1 cellular context compared by ENCODE assay signal in genomic region chr19:38929929-38930775, GRCh38.
A peak's percentile ranks its signal among the peaks of the same experiment; 100 is the strongest.
TF ChIP-seq lines count a peak whose summit lies in the region.

Gene SARS2, minus strand, starts transcription at chr19:38930763. Its CDS starts 27 bp downstream, at chr19:38930736.

TF ChIP-seq in HepG2, 621 proteins besides CTCF, POLR2A, EP300 and RAD21 (continued from another document and continues in another):
- TF ChIP-seq ZNF839 (CRISPR knock-in tag; IDR thresholded peaks at IDR 0.05; ENCODE audit: borderline replicate concordance) (no peak; the same call in 1 of the 2 replicates), ZNF232 (CRISPR knock-in tag; IDR thresholded peaks at IDR 0.05; ENCODE audit: borderline replicate concordance) (no peak; the same call in 1 of the 2 replicates), GLI4 (CRISPR knock-in tag; IDR thresholded peaks at IDR 0.05; ENCODE audit: borderline replicate concordance) (no peak), CSRNP1 (CRISPR knock-in tag; IDR thresholded peaks at IDR 0.05) (no peak), SALL1 (CRISPR knock-in tag; IDR thresholded peaks at IDR 0.05) (peak; percentile 69), ZNF136 (CRISPR knock-in tag; IDR thresholded peaks at IDR 0.05; ENCODE audit: low read depth) (peak; percentile 32; the same call in 1 of the 2 replicates), HIC2 (CRISPR knock-in tag; IDR thresholded peaks at IDR 0.05; ENCODE audit: low read depth) (peak; percentile 94), ZNF772 (CRISPR knock-in tag; IDR thresholded peaks at IDR 0.05) (peak; percentile 75; the same call in 1 of the 2 replicates), KIAA2018 (CRISPR knock-in tag; IDR thresholded peaks at IDR 0.05; ENCODE audit: borderline replicate concordance) (0 out of 2 replicates have a peak, but pooled peaks have one; percentile 44), MAFF (IDR thresholded peaks at IDR 0.05; ENCODE audit: low read depth, low read length) (0 out of 2 replicates have a peak, but pooled peaks have one; percentile 5), ZBTB20 (CRISPR knock-in tag; IDR thresholded peaks at IDR 0.05; ENCODE audit: borderline replicate concordance, low read depth) (peak; percentile 74; the same call in 1 of the 2 replicates), ZFP90 (CRISPR knock-in tag; IDR thresholded peaks at IDR 0.05; ENCODE audit: borderline replicate concordance) (peak; percentile 47; the same call in 1 of the 2 replicates), GLMP (CRISPR knock-in tag; IDR thresholded peaks at IDR 0.05; ENCODE audit: borderline replicate concordance) (no peak), ZNF766 (CRISPR knock-in tag; IDR thresholded peaks at IDR 0.05; ENCODE audit: borderline replicate concordance) (no peak), SMAD1 (CRISPR knock-in tag; IDR thresholded peaks at IDR 0.05; ENCODE audit: borderline replicate concordance, low read depth) (no peak), ZFP36L1 (CRISPR knock-in tag; IDR thresholded peaks at IDR 0.05) (0 out of 2 replicates have a peak, but pooled peaks have one; percentile 19), FOXO1 (CRISPR knock-in tag; IDR thresholded peaks at IDR 0.05) (peak; percentile 12; the same call in 1 of the 2 replicates), HCFC1 (IDR thresholded peaks at IDR 0.05; ENCODE audit: low read depth, low read length) (peak; percentile 58), ZNF282 (IDR thresholded peaks at IDR 0.05; ENCODE audit: partially characterized antibody) (no peak), ZNF747 (CRISPR knock-in tag; IDR thresholded peaks at IDR 0.05; ENCODE audit: borderline replicate concordance) (no peak; the same call in 1 of the 2 replicates), ZNF703 (CRISPR knock-in tag; IDR thresholded peaks at IDR 0.05; ENCODE audit: borderline replicate concordance) (no peak), PATZ1 (CRISPR knock-in tag; IDR thresholded peaks at IDR 0.05) (peak; percentile 20; the same call in 1 of the 2 replicates), SOX5 (CRISPR knock-in tag; IDR thresholded peaks at IDR 0.05; ENCODE audit: borderline replicate concordance) (peak; percentile 45; the same call in 1 of the 2 replicates), ZNF704 (CRISPR knock-in tag; IDR thresholded peaks at IDR 0.05; ENCODE audit: borderline replicate concordance) (no peak), HOMEZ (CRISPR knock-in tag; IDR thresholded peaks at IDR 0.05; ENCODE audit: low read depth) (no peak), SUZ12 (IDR thresholded peaks at IDR 0.05; ENCODE audit: low read depth, low read length) (no peak), PCBP2 (optimal IDR thresholded peaks at IDR 0.05; ENCODE audit: low read depth, low read length, poor library complexity, severe bottlenecking) (no peak), ZNF740 (CRISPR knock-in tag; IDR thresholded peaks at IDR 0.05) (no peak), TIGD3 (CRISPR knock-in tag; IDR thresholded peaks at IDR 0.05; ENCODE audit: borderline replicate concordance) (0 out of 2 replicates have a peak, but pooled peaks have one; percentile 21), GMEB2 (CRISPR knock-in tag; IDR thresholded peaks at IDR 0.05; ENCODE audit: low read depth) (no peak; the same call in 1 of the 2 replicates), ZSCAN12 (CRISPR knock-in tag; IDR thresholded peaks at IDR 0.05) (no peak)
